Comparison of ENCODE assay signal across 8 cellular contexts in the genomic region with DNA sequence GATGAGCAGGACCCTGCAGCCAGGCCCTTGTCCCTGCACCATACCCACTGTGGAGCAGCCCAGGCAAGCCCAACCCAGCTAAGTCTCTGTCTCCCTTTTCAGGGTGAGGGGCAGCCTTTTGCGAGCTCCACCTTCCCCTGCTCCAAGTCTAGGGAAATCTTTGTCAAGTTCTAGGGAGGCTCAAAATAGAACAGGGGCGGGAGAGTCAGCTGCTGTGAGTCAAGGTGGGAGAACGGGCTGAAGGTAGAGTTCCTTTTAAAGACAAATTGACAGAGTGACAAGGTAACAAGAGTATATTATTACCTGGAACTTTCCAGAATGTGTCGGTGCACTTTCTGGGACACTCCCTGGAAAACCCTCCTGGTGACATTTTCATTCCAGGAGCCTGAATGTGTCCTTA.
"Had no signal": no experiment of that assay in that cellular context is flagged by ENCODE, and none has a peak within 500 bp of the region (broad histone marks: within the 10 kb centered on the region; RNA-seq: fewer than 3 reads in every experiment).

No MANE protein-coding gene starts in this region.

- H3K27ac Mint-ChIP-seq: GM23338, HFFc6 had no signal

- H3K36me3 ChIP-seq: HAP-1 had no signal

- H3K27ac ChIP-seq: GM23248 had no signal

- DNase-seq: GM23248, GOT3, H7, H9, HCEC 1CT, HFFc6 had no signal

- H3K4me3 Mint-ChIP-seq: GM23338, H9, HFFc6 had no signal

- H3K4me2 ChIP-seq: GM23338 had no signal

- H3K9me3 ChIP-seq: HAP-1 had no signal

- H3K9ac ChIP-seq: GM23248 had no signal

- H3K4me1 Mint-ChIP-seq: GM23338, H9 had no signal

- H2AFZ ChIP-seq: GM23248, GM23338 had no signal

- H3K4me1 ChIP-seq: HAP-1 had no signal

- H3K4me3 ChIP-seq: GM23248, GM23338, HAP-1 had no signal
